Comparison of ENCODE assay signal across 25 cellular contexts in the genomic region with DNA sequence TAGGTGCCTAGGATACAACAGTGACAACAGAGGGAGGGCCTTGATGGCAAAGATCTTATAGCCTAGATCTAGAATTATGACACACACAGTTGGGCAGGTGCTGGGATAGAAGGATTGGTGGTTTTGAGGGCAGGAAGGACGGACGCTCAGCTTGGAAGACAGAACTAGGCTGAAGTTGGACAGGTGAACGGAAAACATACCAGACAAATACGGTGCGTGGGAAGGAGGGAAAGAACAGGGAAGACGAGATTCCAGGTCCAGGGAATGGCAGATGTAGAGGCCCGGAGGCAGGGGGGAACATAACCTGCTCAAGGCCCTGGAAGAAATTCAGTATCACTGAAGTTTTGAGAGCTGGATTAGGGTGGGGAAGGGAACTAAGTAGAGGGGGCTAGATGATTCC.
"Had no signal": no experiment of that assay in that cellular context is flagged by ENCODE, and none has a peak within 500 bp of the region (broad histone marks: within the 10 kb centered on the region; RNA-seq: fewer than 3 reads in every experiment).

No MANE protein-coding gene starts in this region.

- H2AFZ ChIP-seq: parathyroid adenoma had no signal

- H3K9ac ChIP-seq: parathyroid adenoma had no signal

- DNase-seq: cortex of kidney; effector CD4-positive, alpha-beta T cell; foreskin fibroblast; gastrocnemius medialis; hippocampal formation; kidney glomerular epithelial cell; left colon; left ventricle myocardium superior; lower lobe of right lung; naive thymus-derived CD8-positive, alpha-beta T cell; sigmoid colon; stimulated activated CD4-positive, alpha-beta T cell treated with anti-CD3 and anti-CD28 coated beads, Interleukin-2, amount 100 ng/mL, for 24 hours; stimulated activated CD4-positive, alpha-beta T cell treated with anti-CD3 and anti-CD28 coated beads, Interleukin-4, amount 100 ng/mL, for 24 hours; stimulated activated naive CD4-positive, alpha-beta T cell treated with Interleukin-2 at 50 U/mL for 16 hours; stomach; thyroid gland; upper lobe of left lung had no signal

- H3K36me3 ChIP-seq: gastrocnemius medialis, lower lobe of right lung, neutrophil, prostate gland, right atrium auricular region, sigmoid colon, stomach, thyroid gland, upper lobe of left lung, vagina had no signal

- H3K4me3 ChIP-seq: gastrocnemius medialis, lower lobe of right lung, prostate gland, right atrium auricular region, sigmoid colon, stomach, thyroid gland, upper lobe of left lung, vagina had no signal

- H3K4me1 Mint-ChIP-seq: central memory CD8-positive, alpha-beta T cell had no signal

- H3K27me3 ChIP-seq: gastrocnemius medialis, neutrophil, right atrium auricular region, sigmoid colon, stomach, thyroid gland, upper lobe of left lung, vagina had no signal

- H3K4me3 Mint-ChIP-seq: central memory CD8-positive, alpha-beta T cell; naive thymus-derived CD8-positive, alpha-beta T cell; stimulated activated effector memory CD8-positive, alpha-beta T cell treated with anti-CD3 and anti-CD28 coated beads, Interleukin-12 subunit alpha, Interleukin-12 subunit beta, amount 100 ng/mL, for 72 hours had no signal

- H3K9me3 ChIP-seq: gastrocnemius medialis, lower lobe of right lung, neutrophil, prostate gland, sigmoid colon, stomach, thyroid gland, upper lobe of left lung, vagina had no signal

- H3K9me3 Mint-ChIP-seq: central memory CD8-positive, alpha-beta T cell; stimulated activated effector memory CD8-positive, alpha-beta T cell treated with anti-CD3 and anti-CD28 coated beads, Interleukin-12 subunit alpha, Interleukin-12 subunit beta, amount 100 ng/mL, for 72 hours had no signal

- ATAC-seq: gastrocnemius medialis; left colon; left ventricle myocardium superior; lower lobe of right lung; naive thymus-derived CD8-positive, alpha-beta T cell; stimulated activated effector memory CD8-positive, alpha-beta T cell treated with anti-CD3 and anti-CD28 coated beads, Interleukin-12 subunit alpha, Interleukin-12 subunit beta, amount 100 ng/mL, for 72 hours had no signal

- H3K4me1 ChIP-seq: lower lobe of right lung, parathyroid adenoma, prostate gland, right atrium auricular region, sigmoid colon, stomach, vagina had no signal

- H3K27me3 Mint-ChIP-seq: central memory CD8-positive, alpha-beta T cell had no signal

- H3K27ac ChIP-seq: gastrocnemius medialis, lower lobe of right lung, neutrophil, parathyroid adenoma, prostate gland, right atrium auricular region, sigmoid colon, stomach, thyroid gland, upper lobe of left lung, vagina had no signal

- H3K79me2 ChIP-seq: parathyroid adenoma had no signal

- FAIRE-seq: islet of Langerhans had no signal
